In genomic region chr15:50123861-50124556, GRCh38 we compare ENCODE assay signal across 21 cellular contexts. TPM values are rescaled to one million over a fixed set of nuclear protein-coding genes. Genes with fewer than 3 reads are reported as not detected.
A peak's percentile ranks its signal among the peaks of the same experiment; 100 is the strongest.
DNase-seq lines count a peak whose midpoint lies in the region; ATAC-seq and TF ChIP-seq lines count a peak whose summit lies in the region.
"Had no signal": no experiment of that assay in that cellular context is flagged by ENCODE, and none has a peak within 500 bp of the region (broad histone marks: within the 10 kb centered on the region; RNA-seq: fewer than 3 reads in every experiment).

No MANE protein-coding gene starts in this region.

- H3K9me3 Mint-ChIP-seq in activated CD8-positive, alpha-beta T cell treated with anti-CD3 and anti-CD28 coated beads for 36 hours: peaks cover 6% of the 10 kb centered on the region
- H3K9me3 Mint-ChIP-seq in activated CD8-positive, alpha-beta T cell treated with anti-CD3 and anti-CD28 coated beads, Interleukin-2, amount 10 ng/mL, durations not matched to agents 7 days and 5 days (ENCODE audit: insufficient read depth): peaks cover 17% of the 10 kb centered on the region
- H3K9me3 Mint-ChIP-seq in activated T-helper 1 cell treated with anti-CD3 and anti-CD28 coated beads, Interleukin-12 subunit alpha, Interleukin-12 subunit beta, Interleukin-2, Interleukin-4 antibody, amounts not matched to agents 30 ng/mL and 10 ng/mL and 1 ng/mL, durations not matched to agents 14 hours and 24 hours and 36 hours: peaks cover 22% of the 10 kb centered on the region

- no peak overlapping the region for H3K4me3 ChIP-seq in HEK293 (ENCODE audit: low read depth, low read length)
- H3K4me3 ChIP-seq: A549, Peyer's patch, SJCRH30 had no signal

- no peaks in the 10 kb centered on the region for H3K27me3 Mint-ChIP-seq in activated CD8-positive, alpha-beta T cell treated with anti-CD3 and anti-CD28 coated beads for 36 hours
- H3K27me3 Mint-ChIP-seq in activated CD8-positive, alpha-beta T cell treated with anti-CD3 and anti-CD28 coated beads, Interleukin-2, amount 10 ng/mL, durations not matched to agents 7 days and 5 days (ENCODE audit: low read depth): no peaks in the 10 kb centered on the region
- no peaks in the 10 kb centered on the region for H3K27me3 Mint-ChIP-seq in activated T-helper 1 cell treated with anti-CD3 and anti-CD28 coated beads, Interleukin-12 subunit alpha, Interleukin-12 subunit beta, Interleukin-2, Interleukin-4 antibody, amounts not matched to agents 30 ng/mL and 10 ng/mL and 1 ng/mL, durations not matched to agents 14 hours and 24 hours and 36 hours (ENCODE audit: insufficient read depth)
- H3K27me3 Mint-ChIP-seq: B cell, IgD-negative memory B cell had no signal

- H3K4me3 Mint-ChIP-seq in activated CD8-positive, alpha-beta T cell treated with anti-CD3 and anti-CD28 coated beads for 36 hours: no peak overlapping the region
- no peak overlapping the region for H3K4me3 Mint-ChIP-seq in activated CD8-positive, alpha-beta T cell treated with anti-CD3 and anti-CD28 coated beads, Interleukin-2, amount 10 ng/mL, durations not matched to agents 7 days and 5 days
- no peak overlapping the region for H3K4me3 Mint-ChIP-seq in activated T-helper 1 cell treated with anti-CD3 and anti-CD28 coated beads, Interleukin-12 subunit alpha, Interleukin-12 subunit beta, Interleukin-2, Interleukin-4 antibody, amounts not matched to agents 30 ng/mL and 10 ng/mL and 1 ng/mL, durations not matched to agents 14 hours and 24 hours and 36 hours
- H3K4me3 Mint-ChIP-seq: B cell, CD14-positive monocyte, IgD-negative memory B cell had no signal

- H3K36me3 ChIP-seq in HEK293 (ENCODE audit: control insufficient read depth in 2 of 2, insufficient read depth in 1 of 2, low read length in 2 of 2): no peaks in the 10 kb centered on the region
- H3K36me3 ChIP-seq: Peyer's patch, SJCRH30 had no signal

- peak; percentile 37 for DNase-seq in activated CD8-positive, alpha-beta T cell treated with anti-CD3 and anti-CD28 coated beads for 36 hours
- no peak for DNase-seq in activated CD8-positive, alpha-beta T cell treated with anti-CD3 and anti-CD28 coated beads, Interleukin-2, amount 10 ng/mL, durations not matched to agents 7 days and 5 days
- no peak for DNase-seq in activated T-helper 1 cell treated with anti-CD3 and anti-CD28 coated beads, Interleukin-12 subunit alpha, Interleukin-12 subunit beta, Interleukin-2, Interleukin-4 antibody, amounts not matched to agents 30 ng/mL and 10 ng/mL and 1 ng/mL, durations not matched to agents 14 hours and 24 hours and 36 hours (ENCODE audit: low spot score)
- no peak for DNase-seq in stimulated activated naive CD8-positive, alpha-beta T cell treated with anti-CD3 and anti-CD28 coated beads, Interleukin-15, Interleukin-2, amounts not matched to agents 100 U/mL and 50 U/mL, for 24 hours
- no peak for DNase-seq in D341Med (ENCODE audit: low spot score)
- no peak for DNase-seq in SIG-M5 (lab: John Stamatoyannopoulos, UW)
- DNase-seq: EL, GF-D8, GOT3, MV-4-11, NCI-H1694 treated with DMSO at 0.1 percent for 48 hours, NCI-H2081 treated with DMSO at 0.1 percent for 48 hours, NCI-H446, Peyer's patch, SJCRH30 had no signal

- intact Hi-C loops in activated CD8-positive, alpha-beta T cell treated with anti-CD3 and anti-CD28 coated beads for 36 hours (cut with micrococcal nuclease): no loop called here
- intact Hi-C loops in activated T-helper 1 cell treated with anti-CD3 and anti-CD28 coated beads, Interleukin-12 subunit alpha, Interleukin-12 subunit beta, Interleukin-2, Interleukin-4 antibody, amounts not matched to agents 30 ng/mL and 10 ng/mL and 1 ng/mL, durations not matched to agents 14 hours and 24 hours and 36 hours (cut with micrococcal nuclease): loop anchor here (1.0 kb wide), 1 partner anchor 10 kb away; no protein-coding TSS in a partner anchor

- POLR2A ChIA-PET in activated CD8-positive, alpha-beta T cell treated with anti-CD3 and anti-CD28 coated beads for 36 hours (lab: Charles Lee): no interaction called here
- POLR2A ChIA-PET in activated CD8-positive, alpha-beta T cell treated with anti-CD3 and anti-CD28 coated beads, Interleukin-2, amount 10 ng/mL, durations not matched to agents 7 days and 5 days (lab: Charles Lee): no interaction called here
- POLR2A ChIA-PET in HEK293 (lab: Yijun Ruan, JAX): no interaction called here

- peaks cover 14% of the 10 kb centered on the region for H3K4me1 Mint-ChIP-seq in activated CD8-positive, alpha-beta T cell treated with anti-CD3 and anti-CD28 coated beads for 36 hours (ENCODE audit: low read depth)
- H3K4me1 Mint-ChIP-seq in activated CD8-positive, alpha-beta T cell treated with anti-CD3 and anti-CD28 coated beads, Interleukin-2, amount 10 ng/mL, durations not matched to agents 7 days and 5 days (ENCODE audit: low read depth): peaks cover 24% of the 10 kb centered on the region
- H3K4me1 Mint-ChIP-seq in activated T-helper 1 cell treated with anti-CD3 and anti-CD28 coated beads, Interleukin-12 subunit alpha, Interleukin-12 subunit beta, Interleukin-2, Interleukin-4 antibody, amounts not matched to agents 30 ng/mL and 10 ng/mL and 1 ng/mL, durations not matched to agents 14 hours and 24 hours and 36 hours (ENCODE audit: low read depth): peaks cover 58% of the 10 kb centered on the region

- no peak overlapping the region for H3K27ac ChIP-seq in HEK293 (ENCODE audit: extremely low read depth, low read depth, low read length)
- H3K27ac ChIP-seq: A549, Peyer's patch, SJCRH30 had no signal

- peak; percentile 34 for ATAC-seq in activated CD8-positive, alpha-beta T cell treated with anti-CD3 and anti-CD28 coated beads for 36 hours
- no peak for ATAC-seq in activated CD8-positive, alpha-beta T cell treated with anti-CD3 and anti-CD28 coated beads, Interleukin-2, amount 10 ng/mL, durations not matched to agents 7 days and 5 days
- peak; percentile 26 for ATAC-seq in stimulated activated naive CD8-positive, alpha-beta T cell treated with anti-CD3 and anti-CD28 coated beads, Interleukin-15, Interleukin-2, amounts not matched to agents 100 U/mL and 50 U/mL, for 24 hours
- ATAC-seq: A549 had no signal

- CTCF ChIA-PET in activated CD8-positive, alpha-beta T cell treated with anti-CD3 and anti-CD28 coated beads for 36 hours (lab: Charles Lee): interaction anchor here (1.0 kb wide), 1 partner anchor 192 kb away, joined by 3 read pairs; no protein-coding TSS in a partner anchor
- CTCF ChIA-PET in activated CD8-positive, alpha-beta T cell treated with anti-CD3 and anti-CD28 coated beads, Interleukin-2, amount 10 ng/mL, durations not matched to agents 7 days and 5 days (lab: Charles Lee): interaction anchor here (1.3 to 1.5 kb wide), 2 partner anchors 121 to 192 kb away, joined by 3 to 5 read pairs; no protein-coding TSS in a partner anchor
- CTCF ChIA-PET in HEK293 (lab: Yijun Ruan, JAX): interaction anchor here (0.5 kb wide), 1 partner anchor 23 kb away, joined by 3 read pairs; no protein-coding TSS in a partner anchor

- peaks cover 6% of the 10 kb centered on the region for H3K36me3 Mint-ChIP-seq in activated CD8-positive, alpha-beta T cell treated with anti-CD3 and anti-CD28 coated beads for 36 hours (ENCODE audit: low read depth)
- peaks cover 27% of the 10 kb centered on the region for H3K36me3 Mint-ChIP-seq in activated CD8-positive, alpha-beta T cell treated with anti-CD3 and anti-CD28 coated beads, Interleukin-2, amount 10 ng/mL, durations not matched to agents 7 days and 5 days (ENCODE audit: low read depth)
- H3K36me3 Mint-ChIP-seq in activated T-helper 1 cell treated with anti-CD3 and anti-CD28 coated beads, Interleukin-12 subunit alpha, Interleukin-12 subunit beta, Interleukin-2, Interleukin-4 antibody, amounts not matched to agents 30 ng/mL and 10 ng/mL and 1 ng/mL, durations not matched to agents 14 hours and 24 hours and 36 hours (ENCODE audit: low read depth): peaks cover 37% of the 10 kb centered on the region
- H3K36me3 Mint-ChIP-seq: IgD-negative memory B cell had no signal

- H3K4me1 ChIP-seq in HEK293 (ENCODE audit: control insufficient read depth, insufficient read depth, low read length): no peaks in the 10 kb centered on the region
- H3K4me1 ChIP-seq: Peyer's patch, SJCRH30 had no signal

- H3K9me3 ChIP-seq in HEK293 (ENCODE audit: control insufficient read depth, insufficient read depth, low read depth, low read length): no peaks in the 10 kb centered on the region
- H3K9me3 ChIP-seq: SJCRH30 had no signal

- H3K27ac Mint-ChIP-seq in activated CD8-positive, alpha-beta T cell treated with anti-CD3 and anti-CD28 coated beads for 36 hours: no peak overlapping the region
- no peak overlapping the region for H3K27ac Mint-ChIP-seq in activated CD8-positive, alpha-beta T cell treated with anti-CD3 and anti-CD28 coated beads, Interleukin-2, amount 10 ng/mL, durations not matched to agents 7 days and 5 days
- H3K27ac Mint-ChIP-seq in activated T-helper 1 cell treated with anti-CD3 and anti-CD28 coated beads, Interleukin-12 subunit alpha, Interleukin-12 subunit beta, Interleukin-2, Interleukin-4 antibody, amounts not matched to agents 30 ng/mL and 10 ng/mL and 1 ng/mL, durations not matched to agents 14 hours and 24 hours and 36 hours: peak overlapping the region; percentile 5
- H3K27ac Mint-ChIP-seq: B cell, IgD-negative memory B cell had no signal

- TF ChIP-seq CTCF in activated CD8-positive, alpha-beta T cell treated with anti-CD3 and anti-CD28 coated beads for 36 hours (IDR thresholded peaks at IDR 0.05): no peak
- no peak for TF ChIP-seq CTCF in HEK293 (tag by site-specific recombination; IDR thresholded peaks at IDR 0.05)

TF ChIP-seq in HEK293, 187 proteins besides CTCF, POLR2A, EP300 and RAD21 (continues in another document):
- TF ChIP-seq SETDB1 (IDR thresholded peaks at IDR 0.05; ENCODE audit: insufficient read length, low read length): peak; percentile 1

RNA-seq across cellular contexts. Expression of gene ATP8B4, which starts 5.0 kb away (rescaled TPM):
- 1 to 10 TPM; 4.6 to 5.8 TPM for total RNA-seq in activated CD8-positive, alpha-beta T cell treated with anti-CD3 and anti-CD28 coated beads for 36 hours
- 10 to 100 TPM; 35.9 to 39.2 TPM for total RNA-seq in activated CD8-positive, alpha-beta T cell treated with anti-CD3 and anti-CD28 coated beads, Interleukin-2, amount 10 ng/mL, durations not matched to agents 7 days and 5 days
- 49.7 and 52.9 TPM in 2 replicates for total RNA-seq in activated T-helper 1 cell treated with anti-CD3 and anti-CD28 coated beads, Interleukin-12 subunit alpha, Interleukin-12 subunit beta, Interleukin-2, Interleukin-4 antibody, amounts not matched to agents 30 ng/mL and 10 ng/mL and 1 ng/mL, durations not matched to agents 14 hours and 24 hours and 36 hours
- total RNA-seq: OCI-LY7 had no signal

RNA-seq across cellular contexts. Expression of gene SLC27A2, which starts 58.0 kb away (rescaled TPM):
- 1 to 10 TPM; 9.8 to 9.9 TPM for total RNA-seq in activated CD8-positive, alpha-beta T cell treated with anti-CD3 and anti-CD28 coated beads for 36 hours
- 10 to 100 TPM; 11.6 to 12.5 TPM for total RNA-seq in activated CD8-positive, alpha-beta T cell treated with anti-CD3 and anti-CD28 coated beads, Interleukin-2, amount 10 ng/mL, durations not matched to agents 7 days and 5 days
- total RNA-seq in activated T-helper 1 cell treated with anti-CD3 and anti-CD28 coated beads, Interleukin-12 subunit alpha, Interleukin-12 subunit beta, Interleukin-2, Interleukin-4 antibody, amounts not matched to agents 30 ng/mL and 10 ng/mL and 1 ng/mL, durations not matched to agents 14 hours and 24 hours and 36 hours: 78.0 and 78.7 TPM in 2 replicates
- total RNA-seq: OCI-LY7, SJCRH30 had no signal
